In genomic region chr6:10314163-10314955, GRCh38 we compare ENCODE assay signal across 23 cellular contexts.
A peak's percentile ranks its signal among the peaks of the same experiment; 100 is the strongest.
DNase-seq lines count a peak whose midpoint lies in the region; TF ChIP-seq lines count a peak whose summit lies in the region.
"Had no signal": no experiment of that assay in that cellular context is flagged by ENCODE, and none has a peak within 500 bp of the region (broad histone marks: within the 10 kb centered on the region; RNA-seq: fewer than 3 reads in every experiment).

No MANE protein-coding gene starts in this region.

- no peak overlapping the region for H3K23ac ChIP-seq in mesenchymal stem cell (ENCODE audit: low read length in 2 of 2)

- 90% methylated on average over 17 of the region's 17 CpGs for WGBS in mammary epithelial cell (ENCODE audit: low coverage, missing lambda C conversion rate)
- WGBS in mesenchymal stem cell = 75% methylated on average over 15 of the region's 17 CpGs
- WGBS in transverse colon (ENCODE audit: low coverage in 1 of 2), 2 donors = 60 to 70% methylated on average over 11 to 17 of the region's 17 CpGs

- H4K8ac ChIP-seq in mesenchymal stem cell (ENCODE audit: low read length) = no peak overlapping the region

- H3K27me3 ChIP-seq in breast epithelium (no peaks in the 10 kb centered on the region), mammary epithelial cell (ENCODE audit: insufficient read depth, low read length) (no peaks in the 10 kb centered on the region), mesenchymal stem cell (ENCODE audit: control insufficient read depth in 1 of 2, insufficient read depth in 1 of 2, low read length in 2 of 2) (no peaks in the 10 kb centered on the region), transverse colon (peaks cover 19% of the 10 kb centered on the region)
- H3K27me3 ChIP-seq: ascending aorta had no signal

- H3K18ac ChIP-seq in mesenchymal stem cell (ENCODE audit: low read depth in 1 of 2, low read length in 2 of 2) = no peak overlapping the region

- H3K4me2 ChIP-seq in mammary epithelial cell (ENCODE audit: insufficient read depth, low read depth, low read length) = no peak overlapping the region
- no peak overlapping the region for H3K4me2 ChIP-seq in mesenchymal stem cell (ENCODE audit: low read length, poor library complexity, severe bottlenecking)
- H3K4me2 ChIP-seq: KMS-11 had no signal

- in situ Hi-C loops in mammary epithelial cell (cut with MboI; ENCODE audit: low sequenced_read_pairs in 2 of 2) = no loop called here
- in situ Hi-C loops in transverse colon (cut with MboI; ENCODE audit: low pct_ligation_motif_present in 1 of 4, low pct_unique_long_range_greater_than_20kb in 1 of 4, low sequenced_read_pairs in 3 of 4) = no loop called here

- H2BK12ac ChIP-seq in mesenchymal stem cell (ENCODE audit: low read length in 2 of 2) = no peak overlapping the region

- no peaks in the 10 kb centered on the region for H3K36me3 Mint-ChIP-seq in type B pancreatic cell
- H3K36me3 Mint-ChIP-seq: immature natural killer cell had no signal

- peak overlapping the region; percentile 52 for H2BK15ac ChIP-seq in mesenchymal stem cell (ENCODE audit: low read depth, poor library complexity, severe bottlenecking)

- H3K27ac ChIP-seq in breast epithelium (peak overlapping the region; percentile 83 to 89), mammary epithelial cell (ENCODE audit: insufficient read depth, low read depth, low read length) (no peak overlapping the region), mesenchymal stem cell (ENCODE audit: low read length, poor library complexity, severe bottlenecking) (no peak overlapping the region), transverse colon (peak overlapping the region in 1 of 4 donors; percentile 66)
- H3K27ac ChIP-seq: ascending aorta, heart right ventricle, HL-60, KMS-11, WERI-Rb-1 had no signal

- dilution Hi-C loops in mammary epithelial cell (cut with HindIII; ENCODE audit: low sequenced_read_pairs) = no loop called here

- H3K9me3 Mint-ChIP-seq in type B pancreatic cell = peaks cover 6% of the 10 kb centered on the region
- H3K9me3 Mint-ChIP-seq: activated T-helper 17 cell treated with anti-CD3 and anti-CD28 coated beads, Interleukin-2, amount 50 U/mL, for 72 hours had no signal

- H3K9ac ChIP-seq in mammary epithelial cell (ENCODE audit: insufficient read depth, low read length) (no peak overlapping the region), mesenchymal stem cell (ENCODE audit: low read length) (no peak overlapping the region)
- H3K9ac ChIP-seq: KMS-11 had no signal

- H3K9me3 ChIP-seq in breast epithelium (no peaks in the 10 kb centered on the region), mammary epithelial cell (replicated peaks; ENCODE audit: insufficient read depth, low read length) (no peaks in the 10 kb centered on the region), mesenchymal stem cell (ENCODE audit: control insufficient read depth, low read length) (peaks cover 6% of the 10 kb centered on the region), transverse colon (no peaks in the 10 kb centered on the region)
- H3K9me3 ChIP-seq: ascending aorta, heart right ventricle, stomach had no signal

- TF ChIP-seq CTCF in breast epithelium (IDR thresholded peaks at IDR 0.05) (no peak), mammary epithelial cell (conservative IDR thresholded peaks at IDR 0.05 in 1 of 2, IDR thresholded peaks at IDR 0.05 in 1 of 2; ENCODE audit: extremely low read depth in 1 of 2, insufficient read depth in 1 of 2, low read depth in 1 of 2, low read length in 2 of 2) (no peak), type B pancreatic cell (conservative IDR thresholded peaks at IDR 0.05) (no peak), transverse colon (IDR thresholded peaks at IDR 0.05) (no peak)

- no peak for DNase-seq in breast epithelium (ENCODE audit: low spot score in 2 of 2)
- no peak for DNase-seq in mammary epithelial cell
- peak; percentile 49 for DNase-seq in OCI-M1 (lab: John Stamatoyannopoulos, UW)
- no peak for DNase-seq in mesenchymal stem cell
- no peak for DNase-seq in type B pancreatic cell (ENCODE audit: extremely low spot score, unreplicated experiment)
- no peak for DNase-seq in cerebellar cortex (ENCODE audit: low spot score)
- DNase-seq in transverse colon = no peak
- no peak for DNase-seq in NCI-H82 treated with DMSO at 0.1 percent for 48 hours (lab: John Stamatoyannopoulos, UW; ENCODE audit: unreplicated experiment)
- DNase-seq: activated CD8-positive, alpha-beta memory T cell treated with anti-CD3 and anti-CD28 coated beads, Interleukin-2, amount 50 U/mL, for 4 hours; central memory CD4-positive, alpha-beta T cell; dorsolateral prefrontal cortex; heart right ventricle; immature natural killer cell; NCI-H187; NCI-H226; stomach; WERI-Rb-1 had no signal

- H3K4me3 ChIP-seq in breast epithelium (no peak overlapping the region), mammary epithelial cell (replicated peaks in 1 of 3; ENCODE audit: insufficient read depth in 1 of 3, low read depth in 2 of 3, low read length in 3 of 3) (no peak overlapping the region), mesenchymal stem cell (ENCODE audit: insufficient read depth in 1 of 2, low read depth in 1 of 2, low read length in 2 of 2) (no peak overlapping the region), transverse colon (no peak overlapping the region)
- H3K4me3 ChIP-seq: ascending aorta, GM12878, heart right ventricle, stomach, tibial nerve had no signal

- H3K27ac Mint-ChIP-seq in type B pancreatic cell = peak overlapping the region; percentile 96
- H3K27ac Mint-ChIP-seq: activated T-helper 17 cell treated with anti-CD3 and anti-CD28 coated beads, Interleukin-2, amount 50 U/mL, for 72 hours; immature natural killer cell had no signal

- CTCF ChIA-PET in mammary epithelial cell (lab: Charles Lee; ENCODE audit: low non-redundant PET) = no interaction called here

- no peak overlapping the region for H2BK5ac ChIP-seq in mesenchymal stem cell (ENCODE audit: low read depth, low read length, poor library complexity, severe bottlenecking)

- no peak overlapping the region for H2AK5ac ChIP-seq in mesenchymal stem cell (ENCODE audit: low read length, severe bottlenecking)

- TF ChIP-seq POLR2A in breast epithelium (IDR thresholded peaks at IDR 0.05) (no peak), transverse colon (IDR thresholded peaks at IDR 0.05) (no peak)

- H3K36me3 ChIP-seq in breast epithelium (no peaks in the 10 kb centered on the region), mammary epithelial cell (ENCODE audit: insufficient read depth, low read length) (no peaks in the 10 kb centered on the region), mesenchymal stem cell (ENCODE audit: control insufficient read depth in 1 of 2, insufficient read depth in 2 of 2, low read depth in 1 of 2, low read length in 2 of 2) (no peaks in the 10 kb centered on the region), transverse colon (no peaks in the 10 kb centered on the region)
- H3K36me3 ChIP-seq: ascending aorta, heart right ventricle, stomach, tibial nerve, WERI-Rb-1 had no signal

- peaks cover 11% of the 10 kb centered on the region for H3K27me3 Mint-ChIP-seq in type B pancreatic cell
- H3K27me3 Mint-ChIP-seq: activated T-helper 17 cell treated with anti-CD3 and anti-CD28 coated beads, Interleukin-2, amount 50 U/mL, for 72 hours had no signal

- H3K79me1 ChIP-seq in mesenchymal stem cell (replicated peaks; ENCODE audit: low read length, poor library complexity, severe bottlenecking) = no peaks in the 10 kb centered on the region

- no peaks in the 10 kb centered on the region for H4K20me1 ChIP-seq in mammary epithelial cell (ENCODE audit: insufficient read depth, low read length)

- no peak overlapping the region for H3K4ac ChIP-seq in mesenchymal stem cell (ENCODE audit: low read depth in 1 of 2, low read length in 2 of 2)

- BruUV-seq in mammary epithelial cell (replicated peaks; lab: Mats Ljungman, UMichigan) = no TSS peak

- H3K4me1 ChIP-seq in breast epithelium = peaks cover 0 to 6% of the 10 kb centered on the region in 2 donors
- peaks cover 18% of the 10 kb centered on the region for H3K4me1 ChIP-seq in mammary epithelial cell (ENCODE audit: insufficient read depth, low read length)
- no peaks in the 10 kb centered on the region for H3K4me1 ChIP-seq in mesenchymal stem cell (ENCODE audit: control insufficient read depth, insufficient read depth, low read depth, low read length)
- no peaks in the 10 kb centered on the region for H3K4me1 ChIP-seq in transverse colon
- H3K4me1 ChIP-seq: ascending aorta, heart right ventricle had no signal

- H3K79me2 ChIP-seq in mammary epithelial cell (ENCODE audit: insufficient read depth, low read length) = no peaks in the 10 kb centered on the region

- peak overlapping the region; percentile 73 for H3K4me3 Mint-ChIP-seq in type B pancreatic cell
- H3K4me3 Mint-ChIP-seq: activated T-helper 17 cell treated with anti-CD3 and anti-CD28 coated beads, Interleukin-2, amount 50 U/mL, for 72 hours; immature natural killer cell had no signal

- H2BK120ac ChIP-seq in mesenchymal stem cell (ENCODE audit: low read depth, low read length) = no peak overlapping the region

- H3K14ac ChIP-seq in mesenchymal stem cell (ENCODE audit: low read length in 2 of 2) = no peak overlapping the region

- H4K91ac ChIP-seq in mesenchymal stem cell (ENCODE audit: low read length) = no peak overlapping the region

- no peak for TF ChIP-seq EP300 in transverse colon (IDR thresholded peaks at IDR 0.05; ENCODE audit: low read depth)

- no peak overlapping the region for H2AFZ ChIP-seq in mammary epithelial cell (ENCODE audit: low read depth, low read length)
- no peak overlapping the region for H2AFZ ChIP-seq in mesenchymal stem cell (ENCODE audit: low read depth, low read length)

- intact Hi-C loops in breast epithelium (cut with DNase I; ENCODE audit: low total_unique reads) (loop anchor here (10.0 kb wide), 1 partner anchor 1430 kb away; no protein-coding TSS in a partner anchor), mammary epithelial cell (cut with micrococcal nuclease) (no loop called here), transverse colon (cut with DNase I; ENCODE audit: low total_unique reads) (no loop called here)

- H3K4me1 Mint-ChIP-seq in type B pancreatic cell (ENCODE audit: unreplicated experiment) = peaks cover 69% of the 10 kb centered on the region
- H3K4me1 Mint-ChIP-seq: activated T-helper 17 cell treated with anti-CD3 and anti-CD28 coated beads, Interleukin-2, amount 50 U/mL, for 72 hours; immature natural killer cell had no signal

Comparison
In these comparisons a context has a peak if more than half of its experiments do, and no peak if none do; other contexts are left out.
1. H3K27ac ChIP-seq: peak in breast epithelium (2 of 2); none in mammary epithelial cell (single experiment) and mesenchymal stem cell (single experiment).